ENCODE assay signal across 1 cellular context in genomic region chr14:50060871-50061663, GRCh38.
TF ChIP-seq lines count a peak whose summit lies in the region.

No MANE protein-coding gene starts in this region.

TF ChIP-seq in HepG2, 621 proteins besides CTCF, POLR2A, EP300 and RAD21 (continued from another document and continues in another):
- peak; percentile 37; the same call in 1 of the 2 replicates for TF ChIP-seq ZGPAT (CRISPR knock-in tag; IDR thresholded peaks at IDR 0.05)
- TF ChIP-seq ZSCAN22 (CRISPR knock-in tag; IDR thresholded peaks at IDR 0.05) = no peak
- TF ChIP-seq USF2 (IDR thresholded peaks at IDR 0.05; ENCODE audit: low read depth, low read length) = no peak
- no peak for TF ChIP-seq USF2 (CRISPR knock-in tag; IDR thresholded peaks at IDR 0.05; ENCODE audit: borderline replicate concordance)
- TF ChIP-seq RNF2 (conservative IDR thresholded peaks at IDR 0.05; ENCODE audit: low read depth) = no peak
- TF ChIP-seq ZNF788 (CRISPR knock-in tag; IDR thresholded peaks at IDR 0.05; ENCODE audit: borderline replicate concordance) = 0 out of 2 replicates have a peak, but pooled peaks have one; percentile 10
- TF ChIP-seq ELF1 (CRISPR knock-in tag; IDR thresholded peaks at IDR 0.05) = no peak
- no peak for TF ChIP-seq ZNF547 (CRISPR knock-in tag; IDR thresholded peaks at IDR 0.05)
- peak; percentile 9; the same call in 1 of the 2 replicates for TF ChIP-seq NFIC (IDR thresholded peaks at IDR 0.05; ENCODE audit: low read length)
- 0 out of 2 replicates have a peak, but pooled peaks have one; percentile 39 for TF ChIP-seq THRA (CRISPR knock-in tag; IDR thresholded peaks at IDR 0.05; ENCODE audit: borderline replicate concordance)
- no peak for TF ChIP-seq ZC3H13 (CRISPR knock-in tag; IDR thresholded peaks at IDR 0.05)
- TF ChIP-seq MEIS1 (CRISPR knock-in tag; IDR thresholded peaks at IDR 0.05; ENCODE audit: borderline replicate concordance) = no peak
- TF ChIP-seq ATF5 (CRISPR knock-in tag; IDR thresholded peaks at IDR 0.05; ENCODE audit: low read depth) = no peak
- no peak for TF ChIP-seq ZNF646 (CRISPR knock-in tag; IDR thresholded peaks at IDR 0.05)
- no peak for TF ChIP-seq SRSF1 (optimal IDR thresholded peaks at IDR 0.05; ENCODE audit: low read depth, low read length)
- no peak for TF ChIP-seq CREB1 (IDR thresholded peaks at IDR 0.05)
- TF ChIP-seq CREB1 (CRISPR knock-in tag; IDR thresholded peaks at IDR 0.05) = no peak
- no peak for TF ChIP-seq ZNF34 (CRISPR knock-in tag; IDR thresholded peaks at IDR 0.05; ENCODE audit: borderline replicate concordance)
- peak; percentile 35 for TF ChIP-seq ASH2L (IDR thresholded peaks at IDR 0.05; ENCODE audit: insufficient read length, low read depth, low read length)
- TF ChIP-seq SOX6 (IDR thresholded peaks at IDR 0.05) = no peak
- TF ChIP-seq SOX6 (CRISPR knock-in tag; IDR thresholded peaks at IDR 0.05) = no peak; the same call in 1 of the 2 replicates
- TF ChIP-seq GZF1 (CRISPR knock-in tag; IDR thresholded peaks at IDR 0.05) = no peak
- TF ChIP-seq ARID2 (CRISPR knock-in tag; IDR thresholded peaks at IDR 0.05; ENCODE audit: borderline replicate concordance) = no peak
- no peak for TF ChIP-seq IKZF1 (IDR thresholded peaks at IDR 0.05)
- TF ChIP-seq KDM5B (CRISPR knock-in tag; IDR thresholded peaks at IDR 0.05; ENCODE audit: borderline replicate concordance) = no peak
- no peak for TF ChIP-seq RARG (CRISPR knock-in tag; IDR thresholded peaks at IDR 0.05; ENCODE audit: low read depth)
- TF ChIP-seq ZNF546 (CRISPR knock-in tag; conservative IDR thresholded peaks at IDR 0.05) = no peak
- TF ChIP-seq ZNF362 (CRISPR knock-in tag; IDR thresholded peaks at IDR 0.05; ENCODE audit: borderline replicate concordance) = peak; percentile 72; the same call in 1 of the 2 replicates
- TF ChIP-seq SETDB1 (CRISPR knock-in tag; IDR thresholded peaks at IDR 0.05; ENCODE audit: borderline replicate concordance) = no peak
- TF ChIP-seq ZNF451 (CRISPR knock-in tag; IDR thresholded peaks at IDR 0.05) = no peak
- TF ChIP-seq PAX8 (CRISPR knock-in tag; IDR thresholded peaks at IDR 0.05; ENCODE audit: borderline replicate concordance) = no peak
- TF ChIP-seq RBFOX2 (IDR thresholded peaks at IDR 0.05; ENCODE audit: low read depth, low read length) = no peak; the same call in 1 of the 2 replicates
- TF ChIP-seq NR3C1 (CRISPR knock-in tag; IDR thresholded peaks at IDR 0.05) = no peak
- TF ChIP-seq FOSL1 (CRISPR knock-in tag; IDR thresholded peaks at IDR 0.05; ENCODE audit: borderline replicate concordance) = peak; percentile 81; the same call in 1 of the 2 replicates
- 0 out of 2 replicates have a peak, but pooled peaks have one; percentile 8 for TF ChIP-seq RXRA (CRISPR knock-in tag; IDR thresholded peaks at IDR 0.05)
- TF ChIP-seq NBN (conservative IDR thresholded peaks at IDR 0.05) = no peak
- TF ChIP-seq KMT2A (CRISPR knock-in tag; IDR thresholded peaks at IDR 0.05) = no peak
- TF ChIP-seq MLLT10 (CRISPR knock-in tag; IDR thresholded peaks at IDR 0.05) = no peak
- no peak for TF ChIP-seq ZNF7 (CRISPR knock-in tag; IDR thresholded peaks at IDR 0.05)
- no peak for TF ChIP-seq SOX5 (CRISPR knock-in tag; IDR thresholded peaks at IDR 0.05; ENCODE audit: borderline replicate concordance)
- TF ChIP-seq THAP7 (CRISPR knock-in tag; IDR thresholded peaks at IDR 0.05) = no peak
- TF ChIP-seq ZHX1 (CRISPR knock-in tag; IDR thresholded peaks at IDR 0.05; ENCODE audit: low read depth) = no peak
- TF ChIP-seq NR2F6 (IDR thresholded peaks at IDR 0.05) = no peak; the same call in 1 of the 2 replicates
- no peak for TF ChIP-seq NR2F6 (CRISPR knock-in tag; IDR thresholded peaks at IDR 0.05)
- TF ChIP-seq ZNF17 (CRISPR knock-in tag; IDR thresholded peaks at IDR 0.05) = no peak
- no peak for TF ChIP-seq KLF13 (CRISPR knock-in tag; IDR thresholded peaks at IDR 0.05)
- no peak for TF ChIP-seq ZNF367 (CRISPR knock-in tag; IDR thresholded peaks at IDR 0.05; ENCODE audit: borderline replicate concordance)
- no peak for TF ChIP-seq ZNF720 (CRISPR knock-in tag; IDR thresholded peaks at IDR 0.05)
- TF ChIP-seq HDAC2 (CRISPR knock-in tag; IDR thresholded peaks at IDR 0.05) = no peak
- TF ChIP-seq TCF7L2 (IDR thresholded peaks at IDR 0.05; ENCODE audit: low read depth, low read length) = no peak
- TF ChIP-seq TFDP1 (CRISPR knock-in tag; IDR thresholded peaks at IDR 0.05; ENCODE audit: borderline replicate concordance) = no peak; the same call in 1 of the 2 replicates
- peak; percentile 91 for TF ChIP-seq CEBPG (CRISPR knock-in tag; IDR thresholded peaks at IDR 0.05)
- peak; percentile 14; the same call in 1 of the 2 replicates for TF ChIP-seq ERF (CRISPR knock-in tag; IDR thresholded peaks at IDR 0.05)
- TF ChIP-seq ZNF850 (CRISPR knock-in tag; conservative IDR thresholded peaks at IDR 0.05) = no peak
- TF ChIP-seq FOXK2 (IDR thresholded peaks at IDR 0.05) = no peak
- no peak for TF ChIP-seq ZFP62 (CRISPR knock-in tag; IDR thresholded peaks at IDR 0.05)
